ENCODE assay signal across 26 cellular contexts in genomic region chr18:23950644-23951043, GRCh38.
"Had no signal": no experiment of that assay in that cellular context is flagged by ENCODE, and none has a peak within 500 bp of the region (broad histone marks: within the 10 kb centered on the region; RNA-seq: fewer than 3 reads in every experiment).

No MANE protein-coding gene starts in this region.

- H3K36me3 ChIP-seq: ascending aorta, cardiac muscle cell, WERI-Rb-1 had no signal

- H3K9me3 ChIP-seq: ascending aorta had no signal

- H3K4me1 ChIP-seq: ascending aorta had no signal

- H3K27ac ChIP-seq: ascending aorta, cardiac muscle cell, SK-N-MC, WERI-Rb-1 had no signal

- H3K27me3 Mint-ChIP-seq: activated naive CD8-positive, alpha-beta T cell treated with anti-CD3 and anti-CD28 coated beads, Interleukin-2, amount 50 U/mL, for 24 hours had no signal

- ATAC-seq: activated CD4-positive, CD25-positive, alpha-beta regulatory T cell treated with anti-CD3 and anti-CD28 coated beads, Interleukin-2, amount 50 U/mL, for 24 hours; activated CD8-positive, alpha-beta T cell treated with anti-CD3 and anti-CD28 coated beads for 36 hours; activated naive CD8-positive, alpha-beta T cell treated with anti-CD3 and anti-CD28 coated beads, Interleukin-2, amount 50 U/mL, for 24 hours; Panc1; Right ventricle myocardium inferior; T-cell had no signal

- H3K27ac Mint-ChIP-seq: activated CD8-positive, alpha-beta T cell treated with anti-CD3 and anti-CD28 coated beads for 36 hours; activated naive CD8-positive, alpha-beta T cell treated with anti-CD3 and anti-CD28 coated beads, Interleukin-2, amount 50 U/mL, for 24 hours; brain; T-cell had no signal

- H3K9me3 Mint-ChIP-seq: activated CD8-positive, alpha-beta T cell treated with anti-CD3 and anti-CD28 coated beads for 36 hours; activated naive CD8-positive, alpha-beta T cell treated with anti-CD3 and anti-CD28 coated beads, Interleukin-2, amount 50 U/mL, for 24 hours; brain; T-cell had no signal

- H3K4me3 Mint-ChIP-seq: activated CD8-positive, alpha-beta T cell treated with anti-CD3 and anti-CD28 coated beads for 36 hours; activated naive CD8-positive, alpha-beta T cell treated with anti-CD3 and anti-CD28 coated beads, Interleukin-2, amount 50 U/mL, for 24 hours; brain; T-cell had no signal

- H3K4me3 ChIP-seq: ascending aorta, cardiac muscle cell, SK-N-MC had no signal

- H3K27me3 ChIP-seq: ascending aorta, cardiac muscle cell had no signal

- DNase-seq: activated CD4-positive, alpha-beta T cell treated with anti-CD3 and anti-CD28 coated beads for 4 hours; activated CD8-positive, alpha-beta memory T cell treated with anti-CD3 and anti-CD28 coated beads, Interleukin-2, amount 50 U/mL, for 4 hours; activated CD8-positive, alpha-beta T cell treated with anti-CD3 and anti-CD28 coated beads for 36 hours; activated naive CD4-positive, alpha-beta T cell treated with anti-CD3 and anti-CD28 coated beads, Interleukin-2, amount 50 U/mL, for 16 hours; activated naive CD8-positive, alpha-beta T cell treated with anti-CD3 and anti-CD28 coated beads, Interleukin-2, amount 50 U/mL, for 24 hours; amniotic stem cell; Karpas-422; MM.1S; NCI-H1105; NCI-H1436; NCI-H1694 treated with DMSO at 0.1 percent for 48 hours; NCI-H2029 treated with DMSO at 0.1 percent for 48 hours; NCI-H345; NCI-H510A; NCI-H526 treated with DMSO at 0.1 percent for 48 hours; OCI-M1; RPMI8226; T-cell; WERI-Rb-1 had no signal

- H3K36me3 Mint-ChIP-seq: brain, T-cell had no signal
